In the genomic region with DNA sequence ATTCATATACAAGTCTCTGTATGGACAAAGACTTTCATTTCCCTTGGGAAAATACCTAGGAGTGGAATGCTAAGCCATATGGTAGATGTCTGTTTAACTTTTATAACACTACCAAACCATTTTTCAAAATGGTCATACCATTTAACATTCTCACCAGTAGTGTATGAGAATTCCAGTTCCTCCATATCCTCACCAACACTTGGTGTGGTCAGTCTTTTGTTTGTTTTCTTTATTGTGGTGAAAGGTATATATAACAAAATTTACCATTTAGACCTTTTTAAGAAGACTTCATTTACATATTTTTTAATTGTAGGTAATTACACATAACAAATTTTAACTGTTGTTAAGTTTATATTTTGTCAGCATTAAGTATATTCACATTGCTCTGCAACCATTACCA, we compare ENCODE assay signal across 31 cellular contexts.
"Had no signal": no experiment of that assay in that cellular context is flagged by ENCODE, and none has a peak within 500 bp of the region (broad histone marks: within the 10 kb centered on the region; RNA-seq: fewer than 3 reads in every experiment).

No MANE protein-coding gene starts in this region.

- H3K4me1 ChIP-seq: adrenal gland had no signal

- ATAC-seq: activated CD8-positive, alpha-beta memory T cell treated with anti-CD3 and anti-CD28 coated beads, Interleukin-2, amount 10 ng/mL, durations not matched to agents 7 days and 5 days; activated naive CD4-positive, alpha-beta T cell treated with anti-CD3 and anti-CD28 coated beads, Interleukin-2, amount 50 U/mL, for 72 hours; activated T-cell treated with anti-CD3 and anti-CD28 coated beads, Interleukin-2, amount 50 U/mL, for 72 hours; activated T-helper 17 cell treated with anti-CD3 and anti-CD28 coated beads, Interleukin-2, amount 50 U/mL, for 72 hours had no signal

- H3K27ac Mint-ChIP-seq: activated CD4-positive, alpha-beta memory T cell treated with anti-CD3 and anti-CD28 coated beads, Interleukin-2, amount 10 ng/mL, durations not matched to agents 7 days and 5 days; activated CD8-positive, alpha-beta memory T cell treated with anti-CD3 and anti-CD28 coated beads, Interleukin-2, amount 10 ng/mL, durations not matched to agents 7 days and 5 days; activated naive CD4-positive, alpha-beta T cell treated with anti-CD3 and anti-CD28 coated beads, Interleukin-2, amount 50 U/mL, for 72 hours; activated T-cell treated with anti-CD3 and anti-CD28 coated beads, Interleukin-2, amount 50 U/mL, for 72 hours; activated T-helper 17 cell treated with anti-CD3 and anti-CD28 coated beads, Interleukin-2, amount 50 U/mL, for 72 hours; brain had no signal

- H3K36me3 Mint-ChIP-seq: activated CD8-positive, alpha-beta memory T cell treated with anti-CD3 and anti-CD28 coated beads, Interleukin-2, amount 10 ng/mL, durations not matched to agents 7 days and 5 days; activated naive CD4-positive, alpha-beta T cell treated with anti-CD3 and anti-CD28 coated beads, Interleukin-2, amount 50 U/mL, for 72 hours; brain had no signal

- DNase-seq: activated CD4-positive, alpha-beta memory T cell treated with anti-CD3 and anti-CD28 coated beads, Interleukin-2, amount 10 ng/mL, durations not matched to agents 7 days and 5 days; activated CD4-positive, alpha-beta T cell treated with anti-CD3 and anti-CD28 coated beads for 1 hour; activated CD4-positive, alpha-beta T cell treated with anti-CD3 and anti-CD28 coated beads for 48 hours; activated CD4-positive, CD25-positive, alpha-beta regulatory T cell; activated CD8-positive, alpha-beta memory T cell treated with anti-CD3 and anti-CD28 coated beads for 24 hours; activated CD8-positive, alpha-beta memory T cell treated with anti-CD3 and anti-CD28 coated beads, Interleukin-2, amount 10 ng/mL, durations not matched to agents 7 days and 5 days; activated CD8-positive, alpha-beta memory T cell treated with anti-CD3 and anti-CD28 coated beads, Interleukin-2, amount 50 U/mL, for 48 hours; activated effector memory CD4-positive, alpha-beta T cell treated with anti-CD3 and anti-CD28 coated beads, Interleukin-2, amount 50 U/mL, for 16 hours; activated naive CD4-positive, alpha-beta T cell; activated T-cell treated with anti-CD3 and anti-CD28 coated beads, Interleukin-2, amount 50 U/mL, for 72 hours; adrenal gland; caudate nucleus; cerebellar nuclear complex; KG1; NCI-H1092 treated with DMSO at 0.1 percent for 48 hours; NCI-H1417; NCI-H146; NCI-H187; NCI-H2029 treated with DMSO at 0.1 percent for 48 hours; NCI-H2107; NCI-H2171; NCI-H510A; NCI-H748 treated with DMSO at 0.1 percent for 48 hours; SHP77 treated with DMSO at 0.1 percent for 48 hours; T-helper 1 cell; T-helper 2 cell; T-helper 9 cell; WERI-Rb-1 had no signal

- H3K27ac ChIP-seq: WERI-Rb-1 had no signal

- H3K27me3 Mint-ChIP-seq: activated T-helper 17 cell treated with anti-CD3 and anti-CD28 coated beads, Interleukin-2, amount 50 U/mL, for 72 hours had no signal

- H3K36me3 ChIP-seq: adrenal gland, WERI-Rb-1 had no signal

- H3K9me3 Mint-ChIP-seq: activated naive CD4-positive, alpha-beta T cell treated with anti-CD3 and anti-CD28 coated beads, Interleukin-2, amount 50 U/mL, for 72 hours; activated T-helper 17 cell treated with anti-CD3 and anti-CD28 coated beads, Interleukin-2, amount 50 U/mL, for 72 hours had no signal

- H3K4me3 ChIP-seq: adrenal gland had no signal

- H3K4me1 Mint-ChIP-seq: activated CD4-positive, alpha-beta memory T cell treated with anti-CD3 and anti-CD28 coated beads, Interleukin-2, amount 10 ng/mL, durations not matched to agents 7 days and 5 days; activated T-helper 17 cell treated with anti-CD3 and anti-CD28 coated beads, Interleukin-2, amount 50 U/mL, for 72 hours; brain had no signal

- H3K27me3 ChIP-seq: adrenal gland had no signal

- H3K9me3 ChIP-seq: adrenal gland had no signal

- H3K4me3 Mint-ChIP-seq: activated CD4-positive, alpha-beta memory T cell treated with anti-CD3 and anti-CD28 coated beads, Interleukin-2, amount 10 ng/mL, durations not matched to agents 7 days and 5 days; activated CD8-positive, alpha-beta memory T cell treated with anti-CD3 and anti-CD28 coated beads, Interleukin-2, amount 10 ng/mL, durations not matched to agents 7 days and 5 days; activated T-cell treated with anti-CD3 and anti-CD28 coated beads, Interleukin-2, amount 50 U/mL, for 72 hours; activated T-helper 17 cell treated with anti-CD3 and anti-CD28 coated beads, Interleukin-2, amount 50 U/mL, for 72 hours; brain had no signal
